Comparison of ENCODE assay signal across 1 cellular context in the genomic region with DNA sequence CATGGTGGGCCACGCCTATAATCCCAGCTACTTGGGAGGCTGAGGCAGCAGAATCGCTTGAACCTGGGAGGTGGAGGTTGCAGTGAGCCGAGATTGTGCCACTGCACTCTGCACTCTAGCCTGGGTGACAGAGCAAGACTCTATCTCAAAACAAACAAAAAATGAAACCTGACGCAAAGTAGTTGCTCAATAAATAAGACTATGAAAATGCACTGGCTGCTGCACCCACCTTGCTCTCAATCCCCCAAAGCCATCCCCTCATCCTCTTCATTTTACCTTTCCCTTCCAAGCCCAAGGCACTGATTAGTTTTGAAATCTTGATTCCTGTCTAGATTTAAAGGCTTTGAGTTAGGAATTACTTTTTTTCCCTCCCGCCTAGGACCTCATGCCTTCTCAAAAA.
A peak's percentile ranks its signal among the peaks of the same experiment; 100 is the strongest.
TF ChIP-seq lines count a peak whose summit lies in the region.

No MANE protein-coding gene starts in this region.

TF ChIP-seq in K562, 482 proteins besides CTCF, POLR2A, EP300 and RAD21:
- peak; percentile 32; the same call in 1 of the 2 replicates for TF ChIP-seq POLR2G (IDR thresholded peaks at IDR 0.05; ENCODE audit: low read depth, low read length)
